11 cellular contexts compared by ENCODE assay signal in the genomic region with DNA sequence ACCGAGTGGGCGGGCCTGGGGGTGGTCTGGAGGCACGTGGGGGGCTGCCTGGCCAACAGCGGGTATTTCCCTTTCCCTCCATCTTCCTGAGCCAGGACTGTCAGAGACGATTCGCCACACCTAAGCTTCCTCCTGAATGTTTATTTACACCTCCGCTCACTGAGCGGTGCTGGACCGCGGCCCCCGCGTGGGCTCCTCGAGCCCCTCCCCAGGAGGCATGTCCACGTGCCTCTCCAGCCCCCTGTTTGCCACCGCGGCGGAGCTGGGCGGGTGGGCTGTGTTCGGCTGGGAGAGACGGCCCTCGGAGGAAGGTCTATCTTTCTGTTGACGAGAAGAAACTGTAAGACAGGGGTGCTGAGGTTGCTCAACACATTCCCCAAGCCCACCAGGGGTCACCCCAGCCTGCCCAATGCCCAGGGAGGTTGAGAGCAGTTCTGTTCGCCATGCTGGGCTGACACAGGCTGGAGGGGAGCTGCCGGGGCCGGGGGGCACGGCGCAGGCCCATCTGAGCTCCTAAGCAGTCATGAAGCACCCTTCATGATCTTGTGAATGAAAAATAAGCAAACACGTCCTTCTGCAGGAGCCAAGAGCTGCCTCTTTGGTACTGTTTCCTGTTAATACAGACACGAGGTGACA. TPM values are rescaled to one million over a fixed set of nuclear protein-coding genes. Genes with fewer than 3 reads are reported as not detected.
DNase-seq lines count a peak whose midpoint lies in the region; ATAC-seq and TF ChIP-seq lines count a peak whose summit lies in the region.
"Had no signal": no experiment of that assay in that cellular context is flagged by ENCODE, and none has a peak within 500 bp of the region (broad histone marks: within the 10 kb centered on the region; RNA-seq: fewer than 3 reads in every experiment).

No MANE protein-coding gene starts in this region.

- H3K9me3 Mint-ChIP-seq in activated CD4-positive, alpha-beta T cell treated with anti-CD3 and anti-CD28 coated beads, Interleukin-2, amount 10 ng/mL, durations not matched to agents 24 days and 14 days: no peaks in the 10 kb centered on the region
- H3K9me3 Mint-ChIP-seq in endothelial cell (ENCODE audit: unreplicated experiment): no peaks in the 10 kb centered on the region
- no peaks in the 10 kb centered on the region for H3K9me3 Mint-ChIP-seq in GM23338

- DNase-seq in activated CD4-positive, alpha-beta T cell treated with anti-CD3 and anti-CD28 coated beads, Interleukin-2, amount 10 ng/mL, durations not matched to agents 24 days and 14 days: peak; percentile 72
- no peak for DNase-seq in activated CD4-positive, alpha-beta T cell treated with anti-CD3 and anti-CD28 coated beads, Interleukin-2, amount 50 U/mL, for 1 hour
- DNase-seq in endothelial cell (ENCODE audit: low spot score) (no peak), spleen (peak; percentile 80), GM23338 (ENCODE audit: low spot score) (no peak)
- DNase-seq in NK-92 treated with Interleukin-12 subunit alpha and Interleukin-12 subunit beta, amount 100 ng/mL, for 24 hours (lab: John Stamatoyannopoulos, UW): no peak
- DNase-seq: EL, NCI-H748 treated with DMSO at 0.1 percent for 48 hours, transverse colon had no signal

- no peak for TF ChIP-seq POLR2A in spleen (IDR thresholded peaks at IDR 0.05)

- H3K9me3 ChIP-seq in SU-DHL-6 (ENCODE audit: insufficient read depth, low read length) (no peaks in the 10 kb centered on the region), spleen (no peaks in the 10 kb centered on the region)
- H3K9me3 ChIP-seq: transverse colon had no signal

- H4K20me1 ChIP-seq in SU-DHL-6 (ENCODE audit: low read depth, low read length) (no peaks in the 10 kb centered on the region), GM23338 (replicated peaks; ENCODE audit: insufficient read depth) (no peaks in the 10 kb centered on the region)

- H3K9ac ChIP-seq in SU-DHL-6 (ENCODE audit: low read length): 0 out of 2 replicates have a peak overlapping the region, but pooled peaks have one; percentile 79

- no peak overlapping the region for H3K4me3 Mint-ChIP-seq in activated CD4-positive, alpha-beta T cell treated with anti-CD3 and anti-CD28 coated beads, Interleukin-2, amount 10 ng/mL, durations not matched to agents 24 days and 14 days
- H3K4me3 Mint-ChIP-seq in endothelial cell (ENCODE audit: unreplicated experiment): no peak overlapping the region
- no peak overlapping the region for H3K4me3 Mint-ChIP-seq in GM23338

- ATAC-seq in GM23338: no peak
- no peak for ATAC-seq in GM18502 (IDR thresholded peaks at IDR 0.05; ENCODE audit: poor library complexity, unreplicated experiment)

- H3K36me3 Mint-ChIP-seq in activated CD4-positive, alpha-beta T cell treated with anti-CD3 and anti-CD28 coated beads, Interleukin-2, amount 10 ng/mL, durations not matched to agents 24 days and 14 days (ENCODE audit: low read depth): peaks cover 20% of the 10 kb centered on the region
- H3K36me3 Mint-ChIP-seq in endothelial cell (ENCODE audit: low read depth, unreplicated experiment) (peaks cover 15% of the 10 kb centered on the region), GM23338 (ENCODE audit: low read depth) (peaks cover 4% of the 10 kb centered on the region; the same call in 1 of the 3 replicates)

- WGBS in spleen, 5 donors: 52 to 72% (median 58%) methylated on average over 13 to 29 of the region's 29 CpGs

- H3K4me1 ChIP-seq in spleen (peaks cover 44 to 79% (median 66%) of the 10 kb centered on the region in 6 donors), GM23338 (ENCODE audit: insufficient read depth) (peaks cover 13% of the 10 kb centered on the region)

- no peak overlapping the region for H3K4me3 ChIP-seq in SU-DHL-6 (ENCODE audit: insufficient read depth, low read length, poor library complexity, severe bottlenecking)
- no peak overlapping the region for H3K4me3 ChIP-seq in spleen
- H3K4me3 ChIP-seq in GM23338: no peak overlapping the region
- H3K4me3 ChIP-seq: transverse colon had no signal

- H2AFZ ChIP-seq in SU-DHL-6 (ENCODE audit: low read depth, low read length, severe bottlenecking) (no peak overlapping the region), GM23338 (no peak overlapping the region)

- H3K36me3 ChIP-seq in SU-DHL-6 (ENCODE audit: low read length) (no peaks in the 10 kb centered on the region), spleen (peaks cover 0 to 26% (median 15%) of the 10 kb centered on the region in 6 donors), GM23338 (ENCODE audit: insufficient read depth) (no peaks in the 10 kb centered on the region)

- H3F3A ChIP-seq in SU-DHL-6 (ENCODE audit: insufficient read depth) (peaks cover 42% of the 10 kb centered on the region), GM23338 (replicated peaks; ENCODE audit: low read depth) (peaks cover 3% of the 10 kb centered on the region; the same call in 1 of the 2 replicates)

- peaks cover 44% of the 10 kb centered on the region for H3K4me1 Mint-ChIP-seq in activated CD4-positive, alpha-beta T cell treated with anti-CD3 and anti-CD28 coated beads, Interleukin-2, amount 10 ng/mL, durations not matched to agents 24 days and 14 days
- peaks cover 13% of the 10 kb centered on the region for H3K4me1 Mint-ChIP-seq in endothelial cell (ENCODE audit: unreplicated experiment)
- H3K4me1 Mint-ChIP-seq in GM23338: peaks cover 28% of the 10 kb centered on the region

- no peaks in the 10 kb centered on the region for H3K27me3 Mint-ChIP-seq in activated CD4-positive, alpha-beta T cell treated with anti-CD3 and anti-CD28 coated beads, Interleukin-2, amount 10 ng/mL, durations not matched to agents 24 days and 14 days
- H3K27me3 Mint-ChIP-seq in endothelial cell (ENCODE audit: unreplicated experiment) (peaks cover 16% of the 10 kb centered on the region), GM23338 (ENCODE audit: insufficient read depth, low read depth, poor library complexity) (peaks cover 16% of the 10 kb centered on the region)

- H3K27ac Mint-ChIP-seq in activated CD4-positive, alpha-beta T cell treated with anti-CD3 and anti-CD28 coated beads, Interleukin-2, amount 10 ng/mL, durations not matched to agents 24 days and 14 days: peak overlapping the region; percentile 96
- H3K27ac Mint-ChIP-seq in endothelial cell (ENCODE audit: unreplicated experiment): peak overlapping the region; percentile 30
- no peak overlapping the region for H3K27ac Mint-ChIP-seq in GM23338

- H3K27ac ChIP-seq in SU-DHL-6 (ENCODE audit: low read depth, low read length): peak overlapping the region; percentile 98
- peak overlapping the region in 7 of 8 donors; percentile 27 to 99 (median 99) for H3K27ac ChIP-seq in spleen
- no peak overlapping the region for H3K27ac ChIP-seq in GM23338 (ENCODE audit: low read depth)

- H3K27me3 ChIP-seq in SU-DHL-6 (ENCODE audit: low read length): no peaks in the 10 kb centered on the region
- no peaks in the 10 kb centered on the region for H3K27me3 ChIP-seq in spleen (replicated peaks in 1 of 7)
- no peaks in the 10 kb centered on the region for H3K27me3 ChIP-seq in GM23338 (ENCODE audit: insufficient read depth)
- H3K27me3 ChIP-seq: transverse colon had no signal

- H3K9me2 ChIP-seq in SU-DHL-6 (replicated peaks; ENCODE audit: insufficient read depth, low read length) (no peaks in the 10 kb centered on the region), GM23338 (ENCODE audit: insufficient read depth) (no peaks in the 10 kb centered on the region)

- intact Hi-C loops in activated CD4-positive, alpha-beta T cell treated with anti-CD3 and anti-CD28 coated beads, Interleukin-2, amount 10 ng/mL, durations not matched to agents 24 days and 14 days (cut with micrococcal nuclease): loop anchor here (2.0 to 5.0 kb wide), 2 partner anchors 27 to 202 kb away; partner anchors contain the start of genes GALR2 and SRP68
- intact Hi-C loops in spleen (cut with DNase I; ENCODE audit: low total_unique reads): no loop called here

- H3K4me2 ChIP-seq in SU-DHL-6 (ENCODE audit: low read depth, low read length, poor library complexity, severe bottlenecking) (no peak overlapping the region), GM23338 (no peak overlapping the region)

- TF ChIP-seq CTCF in SU-DHL-6 (IDR thresholded peaks at IDR 0.05; ENCODE audit: insufficient read depth, low read length, poor library complexity, severe bottlenecking) (no peak), endothelial cell (IDR thresholded peaks at IDR 0.05; ENCODE audit: unreplicated experiment) (no peak), spleen (IDR thresholded peaks at IDR 0.05 in 8 of 11, conservative IDR thresholded peaks at IDR 0.05 in 3 of 11) (no peak), GM23338 (conservative IDR thresholded peaks at IDR 0.05; ENCODE audit: low read depth in 2 of 2) (peak in 1 of 2 experiments; percentile 32; a peak in 1 of 4 replicates)

- H3K79me2 ChIP-seq in SU-DHL-6 (ENCODE audit: insufficient read depth, low read length) (no peaks in the 10 kb centered on the region), GM23338 (replicated peaks; ENCODE audit: insufficient read depth) (no peaks in the 10 kb centered on the region)

TF ChIP-seq in GM23338, 12 proteins besides CTCF, POLR2A, EP300 and RAD21 (continues in another document):
- TF ChIP-seq STAT1 (IDR thresholded peaks at IDR 0.05; ENCODE audit: unreplicated experiment) (no peak), ZNF331 (CRISPR knock-in tag; IDR thresholded peaks at IDR 0.05; ENCODE audit: low read depth) (no peak), EZH2phosphoT487 (IDR thresholded peaks at IDR 0.05; ENCODE audit: unreplicated experiment) (no peak), POLR2AphosphoS5 (IDR thresholded peaks at IDR 0.05; ENCODE audit: low read depth) (no peak)

RNA-seq across cellular contexts. Expression of gene UBALD2, which starts 8.9 kb away (rescaled TPM):
- total RNA-seq in activated CD4-positive, alpha-beta T cell treated with anti-CD3 and anti-CD28 coated beads, Interleukin-2, amount 10 ng/mL, durations not matched to agents 24 days and 14 days: 184 and 189 TPM in 2 replicates
- total RNA-seq in endothelial cell (ENCODE audit: unreplicated experiment): 90.4 TPM
- 10 to 100 TPM; 28.9 to 91.3 (median 63.8) TPM for total RNA-seq in spleen
- 10 to 100 TPM; 42.5 to 54.7 (median 43.8) TPM for polyA plus RNA-seq in spleen
- 3.1 and 3.5 TPM in 2 replicates for total RNA-seq in GM23338 (2014; rRNA removed; shearing (Covaris generic))
- 2.2 and 3.3 TPM in 2 replicates for polyA plus RNA-seq in GM23338 (2016; fragmentation: Nextera tagmentation; extraction: Ambion mirVana)

RNA-seq across cellular contexts. Expression of gene RNF157, which starts 33.7 kb away (rescaled TPM):
- 35.0 and 42.4 TPM in 2 replicates for total RNA-seq in activated CD4-positive, alpha-beta T cell treated with anti-CD3 and anti-CD28 coated beads, Interleukin-2, amount 10 ng/mL, durations not matched to agents 24 days and 14 days
- 18.7 TPM for total RNA-seq in endothelial cell (ENCODE audit: unreplicated experiment)
- 10 to 100 TPM in 3 of 7 donors, 1 to 10 TPM in 4; 6.8 to 13.0 (median 8.6) TPM for total RNA-seq in spleen
- 1 to 10 TPM in 2 of 3 donors, under 1 TPM in 1; 0.89 to 2.0 (median 1.1) TPM for polyA plus RNA-seq in spleen
- total RNA-seq in GM23338 (2014; rRNA removed; shearing (Covaris generic)): 11.7 and 13.8 TPM in 2 replicates
- polyA plus RNA-seq in GM23338 (2016; fragmentation: Nextera tagmentation; extraction: Ambion mirVana): 7.8 and 8.5 TPM in 2 replicates

RNA-seq across cellular contexts. Expression of gene QRICH2, which starts 34.0 kb away (rescaled TPM):
- total RNA-seq in activated CD4-positive, alpha-beta T cell treated with anti-CD3 and anti-CD28 coated beads, Interleukin-2, amount 10 ng/mL, durations not matched to agents 24 days and 14 days: 2.2 and 2.5 TPM in 2 replicates
- total RNA-seq in endothelial cell (ENCODE audit: unreplicated experiment) (15.0 TPM), spleen (1 to 10 TPM; 1.3 to 3.1 (median 2.7) TPM)
- polyA plus RNA-seq in spleen (1 to 10 TPM; 2.4 to 2.7 (median 2.5) TPM), GM23338 (2016; fragmentation: Nextera tagmentation; extraction: Ambion mirVana) (1.1 and 2.2 TPM in 2 replicates)
- 3.7 and 4.0 TPM in 2 replicates for total RNA-seq in GM23338 (2014; rRNA removed; shearing (Covaris generic))

Comparison
In these comparisons a context has a peak if more than half of its experiments do, and no peak if none do; other contexts are left out.
1. DNase-seq: peak in activated CD4-positive, alpha-beta T cell treated with anti-CD3 and anti-CD28 coated beads, Interleukin-2, amount 10 ng/mL, durations not matched to agents 24 days and 14 days (single experiment) and spleen (single experiment); none in activated CD4-positive, alpha-beta T cell treated with anti-CD3 and anti-CD28 coated beads, Interleukin-2, amount 50 U/mL, for 1 hour (single experiment), endothelial cell (single experiment), NK-92 treated with Interleukin-12 subunit alpha and Interleukin-12 subunit beta, amount 100 ng/mL, for 24 hours (single experiment) and GM23338 (single experiment).